Comparison of ENCODE assay signal across 3 cellular contexts in genomic region chrX:33014949-33015348, GRCh38.
"Had no signal": no experiment of that assay in that cellular context is flagged by ENCODE, and none has a peak within 500 bp of the region (broad histone marks: within the 10 kb centered on the region; RNA-seq: fewer than 3 reads in every experiment).

No MANE protein-coding gene starts in this region.

- ATAC-seq: GM12878 had no signal

- DNase-seq: GDM1, GF-D8 had no signal

- H3K4me3 ChIP-seq: GM12878 had no signal
